Comparison of ENCODE assay signal across 20 cellular contexts in the genomic region with DNA sequence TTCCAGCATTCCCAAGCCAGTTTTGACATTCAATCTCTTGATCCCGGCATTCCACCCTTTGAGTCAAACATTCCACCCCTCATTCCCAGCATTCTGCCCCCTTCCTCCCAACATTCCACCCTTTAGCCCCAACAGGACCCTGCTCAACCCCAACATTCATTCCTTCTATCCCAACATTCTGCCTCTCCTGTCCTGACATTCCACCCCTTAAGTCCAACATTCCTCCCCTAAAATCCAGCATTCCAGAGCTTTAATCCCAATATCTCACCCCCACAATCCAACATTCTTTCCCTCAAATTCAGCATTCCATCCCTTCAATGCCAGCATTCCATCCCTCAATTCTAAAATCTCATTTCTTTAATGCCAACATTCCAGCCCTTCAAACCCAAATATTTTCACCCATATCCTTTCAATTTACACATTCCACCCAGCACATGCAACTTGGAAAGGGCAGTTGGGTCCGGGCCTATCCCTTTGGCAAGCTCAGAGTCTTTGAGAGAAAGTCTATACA. TPM values are rescaled to one million over a fixed set of nuclear protein-coding genes. Genes with fewer than 3 reads are reported as not detected.
DNase-seq lines count a peak whose midpoint lies in the region; ATAC-seq and TF ChIP-seq lines count a peak whose summit lies in the region.
"Had no signal": no experiment of that assay in that cellular context is flagged by ENCODE, and none has a peak within 500 bp of the region (broad histone marks: within the 10 kb centered on the region; RNA-seq: fewer than 3 reads in every experiment).

No MANE protein-coding gene starts in this region.

- H3K9me3 Mint-ChIP-seq in activated CD8-positive, alpha-beta T cell treated with anti-CD3 and anti-CD28 coated beads for 36 hours = no peaks in the 10 kb centered on the region
- H3K9me3 Mint-ChIP-seq: activated naive CD8-positive, alpha-beta T cell treated with anti-CD3 and anti-CD28 coated beads, Interleukin-2, amount 50 U/mL, for 24 hours; H9; stimulated activated effector memory CD8-positive, alpha-beta T cell treated with anti-CD3 and anti-CD28 coated beads, Interleukin-12 subunit alpha, Interleukin-12 subunit beta, amount 100 ng/mL, for 72 hours had no signal

- H3K9me3 ChIP-seq in osteoblast (ENCODE audit: low read depth, low read length) = no peaks in the 10 kb centered on the region
- H3K9me3 ChIP-seq: right atrium auricular region had no signal

- intact Hi-C loops in activated CD8-positive, alpha-beta T cell treated with anti-CD3 and anti-CD28 coated beads for 36 hours (cut with micrococcal nuclease) = no loop called here

- no peak overlapping the region for H3K4me3 ChIP-seq in osteoblast (ENCODE audit: insufficient read depth, low read length)
- H3K4me3 ChIP-seq: dorsolateral prefrontal cortex, right atrium auricular region had no signal

- no peaks in the 10 kb centered on the region for H3K27me3 ChIP-seq in osteoblast (ENCODE audit: insufficient read depth, low read length)
- H3K27me3 ChIP-seq: dorsolateral prefrontal cortex, right atrium auricular region had no signal

- H3K4me2 ChIP-seq in osteoblast (ENCODE audit: insufficient read depth, low read length) = peak overlapping the region; percentile 23

- CTCF ChIA-PET in activated CD8-positive, alpha-beta T cell treated with anti-CD3 and anti-CD28 coated beads for 36 hours (lab: Charles Lee) = interaction anchor here (0.6 kb wide), 1 partner anchor 9 kb away, joined by 4 read pairs; no protein-coding TSS in a partner anchor

- H3K27me3 Mint-ChIP-seq in activated CD8-positive, alpha-beta T cell treated with anti-CD3 and anti-CD28 coated beads for 36 hours = no peaks in the 10 kb centered on the region
- H3K27me3 Mint-ChIP-seq: activated naive CD8-positive, alpha-beta T cell treated with anti-CD3 and anti-CD28 coated beads, Interleukin-2, amount 50 U/mL, for 24 hours had no signal

- no peak for ATAC-seq in activated CD8-positive, alpha-beta T cell treated with anti-CD3 and anti-CD28 coated beads for 36 hours
- ATAC-seq in GM18873 (IDR thresholded peaks at IDR 0.05; ENCODE audit: low FRiP score, unreplicated experiment) = no peak
- ATAC-seq: activated naive CD8-positive, alpha-beta T cell treated with anti-CD3 and anti-CD28 coated beads, Interleukin-2, amount 50 U/mL, for 24 hours; stimulated activated effector memory CD8-positive, alpha-beta T cell treated with anti-CD3 and anti-CD28 coated beads, Interleukin-12 subunit alpha, Interleukin-12 subunit beta, amount 100 ng/mL, for 72 hours had no signal

- H3K79me2 ChIP-seq in osteoblast (ENCODE audit: insufficient read depth, low read length) = no peaks in the 10 kb centered on the region

- DNase-seq in EH (ENCODE audit: low read depth) (peak; percentile 90), HT1080 (ENCODE audit: low read depth) (peak; percentile 16), fibroblast of gingiva (ENCODE audit: low read depth) (peak; percentile 22), osteoblast (ENCODE audit: insufficient read length, low spot score, missing footprints) (no peak), AML-193 (lab: John Stamatoyannopoulos, UW) (no peak), amniotic stem cell (lab: John Stamatoyannopoulos, UW) (no peak)
- no peak for DNase-seq in activated CD8-positive, alpha-beta T cell treated with anti-CD3 and anti-CD28 coated beads for 36 hours
- DNase-seq: activated CD4-positive, alpha-beta T cell treated with anti-CD3 and anti-CD28 coated beads for 48 hours; activated CD8-positive, alpha-beta memory T cell treated with anti-CD3 and anti-CD28 coated beads, Interleukin-2, amount 50 U/mL, for 48 hours; activated effector memory CD4-positive, alpha-beta T cell treated with Interleukin-2 at 50 U/mL for 16 hours; activated naive CD8-positive, alpha-beta T cell treated with anti-CD3 and anti-CD28 coated beads, Interleukin-2, amount 50 U/mL, for 24 hours; COR-L47; dorsolateral prefrontal cortex; H9; NCI-H2081; NCI-H524; occipital lobe had no signal

- no peak overlapping the region for H3K27ac Mint-ChIP-seq in activated CD8-positive, alpha-beta T cell treated with anti-CD3 and anti-CD28 coated beads for 36 hours
- H3K27ac Mint-ChIP-seq: activated naive CD8-positive, alpha-beta T cell treated with anti-CD3 and anti-CD28 coated beads, Interleukin-2, amount 50 U/mL, for 24 hours; stimulated activated effector memory CD8-positive, alpha-beta T cell treated with anti-CD3 and anti-CD28 coated beads, Interleukin-12 subunit alpha, Interleukin-12 subunit beta, amount 100 ng/mL, for 72 hours had no signal

- POLR2A ChIA-PET in activated CD8-positive, alpha-beta T cell treated with anti-CD3 and anti-CD28 coated beads for 36 hours (lab: Charles Lee) = no interaction called here

- H3K36me3 ChIP-seq in osteoblast (ENCODE audit: insufficient read depth, low read length) = no peaks in the 10 kb centered on the region

- H4K20me1 ChIP-seq in osteoblast (ENCODE audit: insufficient read depth, low read length) = no peaks in the 10 kb centered on the region

- no peak overlapping the region for H3K4me3 Mint-ChIP-seq in activated CD8-positive, alpha-beta T cell treated with anti-CD3 and anti-CD28 coated beads for 36 hours
- H3K4me3 Mint-ChIP-seq: activated naive CD8-positive, alpha-beta T cell treated with anti-CD3 and anti-CD28 coated beads, Interleukin-2, amount 50 U/mL, for 24 hours; H9; stimulated activated effector memory CD8-positive, alpha-beta T cell treated with anti-CD3 and anti-CD28 coated beads, Interleukin-12 subunit alpha, Interleukin-12 subunit beta, amount 100 ng/mL, for 72 hours had no signal

- H2AFZ ChIP-seq in osteoblast (ENCODE audit: low read length) = no peak overlapping the region

- H3K4me1 Mint-ChIP-seq in activated CD8-positive, alpha-beta T cell treated with anti-CD3 and anti-CD28 coated beads for 36 hours (ENCODE audit: low read depth) = no peaks in the 10 kb centered on the region
- H3K4me1 Mint-ChIP-seq: activated naive CD8-positive, alpha-beta T cell treated with anti-CD3 and anti-CD28 coated beads, Interleukin-2, amount 50 U/mL, for 24 hours; stimulated activated effector memory CD8-positive, alpha-beta T cell treated with anti-CD3 and anti-CD28 coated beads, Interleukin-12 subunit alpha, Interleukin-12 subunit beta, amount 100 ng/mL, for 72 hours had no signal

- no peak overlapping the region for H3K27ac ChIP-seq in osteoblast (ENCODE audit: low read depth, low read length)
- H3K27ac ChIP-seq: dorsolateral prefrontal cortex, right atrium auricular region had no signal

- H3K36me3 Mint-ChIP-seq in activated CD8-positive, alpha-beta T cell treated with anti-CD3 and anti-CD28 coated beads for 36 hours (ENCODE audit: low read depth) = no peaks in the 10 kb centered on the region
- H3K36me3 Mint-ChIP-seq: stimulated activated effector memory CD8-positive, alpha-beta T cell treated with anti-CD3 and anti-CD28 coated beads, Interleukin-12 subunit alpha, Interleukin-12 subunit beta, amount 100 ng/mL, for 72 hours had no signal

- no peak for TF ChIP-seq CTCF in osteoblast (IDR thresholded peaks at IDR 0.05; ENCODE audit: extremely low read depth, low read depth, low read length)
- TF ChIP-seq CTCF in activated CD8-positive, alpha-beta T cell treated with anti-CD3 and anti-CD28 coated beads for 36 hours (IDR thresholded peaks at IDR 0.05) = no peak

- peaks cover 10% of the 10 kb centered on the region for H3K4me1 ChIP-seq in osteoblast (ENCODE audit: insufficient read depth, low read length)
- H3K4me1 ChIP-seq: right atrium auricular region had no signal

RNA-seq across cellular contexts. Expression of a gene that starts 22.9 kb away (rescaled TPM):
- total RNA-seq in HT1080 (2014; rRNA removed; shearing (Covaris generic)) = 23.3 and 32.4 TPM in 2 replicates
- polyA plus RNA-seq in HT1080 (2015; cell fraction: cytosol; rRNA removed) = 10.0 and 10.9 TPM in 2 replicates
- polyA plus RNA-seq in HT1080 (2015; cell fraction: nucleus; rRNA removed) = 25.9 and 29.8 TPM in 2 replicates
- 15.6 and 19.2 TPM in 2 replicates for total RNA-seq in osteoblast
- 10 to 100 TPM; 15.3 to 15.9 TPM for total RNA-seq in activated CD8-positive, alpha-beta T cell treated with anti-CD3 and anti-CD28 coated beads for 36 hours

RNA-seq across cellular contexts. Expression of a gene that starts 39.4 kb away (rescaled TPM):
- 0.73 and 4.2 TPM in 2 replicates for total RNA-seq in HT1080 (2014; rRNA removed; shearing (Covaris generic))
- polyA plus RNA-seq in HT1080 (2015; cell fraction: cytosol; rRNA removed) = 1.7 and 1.9 TPM in 2 replicates
- 2.6 and 2.7 TPM in 2 replicates for polyA plus RNA-seq in HT1080 (2015; cell fraction: nucleus; rRNA removed)
- 3.5 and 3.6 TPM in 2 replicates for total RNA-seq in osteoblast
- 1 to 10 TPM; 1.7 to 2.3 TPM for total RNA-seq in activated CD8-positive, alpha-beta T cell treated with anti-CD3 and anti-CD28 coated beads for 36 hours

Comparison
In these comparisons a context has a peak if more than half of its experiments do, and no peak if none do; other contexts are left out.
1. DNase-seq: peak in EH (single experiment), HT1080 (single experiment) and fibroblast of gingiva (single experiment); none in osteoblast (single experiment), AML-193 (0 of 2), activated CD8-positive, alpha-beta T cell treated with anti-CD3 and anti-CD28 coated beads for 36 hours (single experiment) and amniotic stem cell (single experiment).